16 cellular contexts compared by ENCODE assay signal in genomic region chr9:96858018-96858573, GRCh38. TPM values are rescaled to one million over a fixed set of nuclear protein-coding genes. Genes with fewer than 3 reads are reported as not detected.
DNase-seq lines count a peak whose midpoint lies in the region; FAIRE-seq and TF ChIP-seq lines count a peak whose summit lies in the region.
"Had no signal": no experiment of that assay in that cellular context is flagged by ENCODE, and none has a peak within 500 bp of the region (broad histone marks: within the 10 kb centered on the region; RNA-seq: fewer than 3 reads in every experiment).

No MANE protein-coding gene starts in this region.

- CTCF ChIA-PET in RWPE1 (lab: Yijun Ruan, JAX) (interaction anchor here (0.7 to 2.7 kb wide), 3 partner anchors 14 to 529 kb away, joined by 4 to 17 read pairs (median 5); no protein-coding TSS in a partner anchor), endothelial cell of umbilical vein (lab: Charles Lee) (interaction anchor here (1.0 to 5.0 kb wide), 10 partner anchors 11 to 741 kb away, joined by 3 to 89 read pairs (median 19); no protein-coding TSS in a partner anchor)

- POLR2A ChIA-PET in RWPE1 (lab: Yijun Ruan, JAX; ENCODE audit: low non-redundant PET) = no interaction called here
- POLR2A ChIA-PET in endothelial cell of umbilical vein (lab: Charles Lee) = interaction anchor here (0.6 kb wide), 1 partner anchor 389 kb away, joined by 6 read pairs; no protein-coding TSS in a partner anchor

- no peaks in the 10 kb centered on the region for H3K9me1 ChIP-seq in endothelial cell of umbilical vein (replicated peaks; ENCODE audit: control insufficient read depth, extremely low read depth, insufficient read depth, low read length)

- no peak overlapping the region for H3K4me3 Mint-ChIP-seq in activated T-cell treated with anti-CD3 and anti-CD28 coated beads, Interleukin-2, amount 50 U/mL, for 24 hours
- H3K4me3 Mint-ChIP-seq in type B pancreatic cell = no peak overlapping the region
- H3K4me3 Mint-ChIP-seq: immature natural killer cell; stimulated activated naive CD8-positive, alpha-beta T cell treated with anti-CD3 and anti-CD28 coated beads, Interleukin-15, Interleukin-2, amounts not matched to agents 100 ng/mL and 50 ng/mL, for 24 hours had no signal

- H3K27ac Mint-ChIP-seq in activated T-cell treated with anti-CD3 and anti-CD28 coated beads, Interleukin-2, amount 50 U/mL, for 24 hours = peak overlapping the region; percentile 26
- H3K27ac Mint-ChIP-seq in type B pancreatic cell = peak overlapping the region; percentile 2
- H3K27ac Mint-ChIP-seq: stimulated activated naive CD8-positive, alpha-beta T cell treated with anti-CD3 and anti-CD28 coated beads, Interleukin-15, Interleukin-2, amounts not matched to agents 100 ng/mL and 50 ng/mL, for 24 hours had no signal

- peaks cover 9% of the 10 kb centered on the region for H3K36me3 Mint-ChIP-seq in activated T-cell treated with anti-CD3 and anti-CD28 coated beads, Interleukin-2, amount 50 U/mL, for 24 hours (ENCODE audit: low read depth)
- H3K36me3 Mint-ChIP-seq in type B pancreatic cell = peaks cover 3% of the 10 kb centered on the region

- H4K20me1 ChIP-seq in endothelial cell of umbilical vein (replicated peaks; ENCODE audit: control insufficient read depth, extremely low read depth, insufficient read depth, low read length) (no peaks in the 10 kb centered on the region), Karpas-422 (ENCODE audit: insufficient read depth, low read depth, low read length) (no peaks in the 10 kb centered on the region)

- H3K9me3 Mint-ChIP-seq in activated T-cell treated with anti-CD3 and anti-CD28 coated beads, Interleukin-2, amount 50 U/mL, for 24 hours = no peaks in the 10 kb centered on the region
- no peaks in the 10 kb centered on the region for H3K9me3 Mint-ChIP-seq in type B pancreatic cell
- H3K9me3 Mint-ChIP-seq: immature natural killer cell; stimulated activated naive CD8-positive, alpha-beta T cell treated with anti-CD3 and anti-CD28 coated beads, Interleukin-15, Interleukin-2, amounts not matched to agents 100 ng/mL and 50 ng/mL, for 24 hours had no signal

- no peaks in the 10 kb centered on the region for H3K9me3 ChIP-seq in endothelial cell of umbilical vein (replicated peaks; ENCODE audit: control insufficient read depth, insufficient read depth, low read length)
- H3K9me3 ChIP-seq in Karpas-422 (ENCODE audit: low read length) = no peaks in the 10 kb centered on the region
- H3K9me3 ChIP-seq: ascending aorta, esophagus squamous epithelium had no signal

- peak overlapping the region; percentile 45; the same call in 1 of the 2 replicates for H3K27ac ChIP-seq in RWPE1
- no peak overlapping the region for H3K27ac ChIP-seq in endothelial cell of umbilical vein (ENCODE audit: insufficient read depth, low read depth, low read length)
- H3K27ac ChIP-seq in Karpas-422 (ENCODE audit: low read length) = no peak overlapping the region
- H3K27ac ChIP-seq: ascending aorta, esophagus squamous epithelium had no signal

- dilution Hi-C loops in endothelial cell of umbilical vein (cut with MboI; ENCODE audit: extremely low pct_ligation_motif_present, low sequenced_read_pairs) = no loop called here

- no peak overlapping the region for H3K9ac ChIP-seq in endothelial cell of umbilical vein (replicated peaks; ENCODE audit: extremely low read depth, insufficient read depth, low read length)
- H3K9ac ChIP-seq in Karpas-422 (ENCODE audit: low read length) = no peak overlapping the region

- H2AFZ ChIP-seq in endothelial cell of umbilical vein (ENCODE audit: low read depth, low read length) (no peak overlapping the region), Karpas-422 (ENCODE audit: low read length) (no peak overlapping the region)

- no peaks in the 10 kb centered on the region for H3K36me3 ChIP-seq in endothelial cell of umbilical vein (ENCODE audit: control insufficient read depth in 2 of 2, extremely low read depth in 1 of 2, insufficient read depth in 2 of 2, low read length in 2 of 2)
- no peaks in the 10 kb centered on the region for H3K36me3 ChIP-seq in Karpas-422 (ENCODE audit: insufficient read depth, low read length)
- H3K36me3 ChIP-seq: ascending aorta, esophagus squamous epithelium had no signal

- H3K4me1 ChIP-seq in endothelial cell of umbilical vein (ENCODE audit: control insufficient read depth, extremely low read depth, insufficient read depth, low read length) (peaks cover 10% of the 10 kb centered on the region), Karpas-422 (ENCODE audit: low read length) (peaks cover 14% of the 10 kb centered on the region)

- H3K27me3 Mint-ChIP-seq in activated T-cell treated with anti-CD3 and anti-CD28 coated beads, Interleukin-2, amount 50 U/mL, for 24 hours = peaks cover 15% of the 10 kb centered on the region
- H3K27me3 Mint-ChIP-seq in type B pancreatic cell = no peaks in the 10 kb centered on the region

- no peak for TF ChIP-seq POLR2A in endothelial cell of umbilical vein (IDR thresholded peaks at IDR 0.05; ENCODE audit: low read depth, low read length)

- no peak overlapping the region for H3K4me2 ChIP-seq in endothelial cell of umbilical vein (ENCODE audit: insufficient read depth, low read length)
- no peak overlapping the region for H3K4me2 ChIP-seq in Karpas-422 (ENCODE audit: low read depth, low read length, poor library complexity, severe bottlenecking)

- H3K4me1 Mint-ChIP-seq in activated T-cell treated with anti-CD3 and anti-CD28 coated beads, Interleukin-2, amount 50 U/mL, for 24 hours (ENCODE audit: low read depth) = peaks cover 32% of the 10 kb centered on the region
- H3K4me1 Mint-ChIP-seq in type B pancreatic cell (ENCODE audit: unreplicated experiment) = peaks cover 29% of the 10 kb centered on the region

- H3K79me2 ChIP-seq in endothelial cell of umbilical vein (ENCODE audit: control insufficient read depth, insufficient read depth, low read length) (peaks cover 4% of the 10 kb centered on the region), Karpas-422 (ENCODE audit: low read length) (peaks cover 12% of the 10 kb centered on the region)

- no TSS peak for BruUV-seq in endothelial cell of umbilical vein (replicated peaks; lab: Mats Ljungman, UMichigan)

- no peak for FAIRE-seq in endothelial cell of umbilical vein (lab: Jason Lieb, UNC)

- H3K4me3 ChIP-seq in endothelial cell of umbilical vein (replicated peaks in 1 of 3; ENCODE audit: insufficient read depth in 1 of 3, low read depth in 1 of 3, low read length in 3 of 3) (no peak overlapping the region), Karpas-422 (ENCODE audit: low read length) (no peak overlapping the region)
- H3K4me3 ChIP-seq: ascending aorta, esophagus squamous epithelium had no signal

- intact Hi-C loops in endothelial cell of umbilical vein (cut with micrococcal nuclease) = loop anchor here (5.0 kb wide), 4 partner anchors 364 to 759 kb away; no protein-coding TSS in a partner anchor

- no peaks in the 10 kb centered on the region for H3K9me2 ChIP-seq in Karpas-422 (replicated peaks; ENCODE audit: insufficient read depth, low read length)

- H3K27me3 ChIP-seq in endothelial cell of umbilical vein (ENCODE audit: control insufficient read depth in 2 of 2, insufficient read depth in 2 of 2, low read length in 2 of 2) (peaks cover 0 to 2% of the 10 kb centered on the region in 2 experiments), Karpas-422 (ENCODE audit: low read length) (no peaks in the 10 kb centered on the region)
- H3K27me3 ChIP-seq: ascending aorta, esophagus squamous epithelium had no signal

- no peak for DNase-seq in activated T-cell treated with anti-CD3 and anti-CD28 coated beads, Interleukin-2, amount 50 U/mL, for 24 hours
- DNase-seq in activated T-cell treated with anti-CD3 and anti-CD28 coated beads, Interleukin-2, amount 50 U/mL, for 1 hour = no peak
- peak; percentile 78 for DNase-seq in RWPE1 (ENCODE audit: low spot score)
- DNase-seq in endothelial cell of umbilical vein (ENCODE audit: low read depth, low spot score) = no peak
- DNase-seq in type B pancreatic cell (ENCODE audit: extremely low spot score, unreplicated experiment) = no peak
- no peak for DNase-seq in DMS 273 (lab: John Stamatoyannopoulos, UW; ENCODE audit: unreplicated experiment)
- DNase-seq in GOT3 (lab: John Stamatoyannopoulos, UW) = no peak
- DNase-seq in Karpas-422 = no peak
- DNase-seq: activated CD8-positive, alpha-beta memory T cell treated with anti-CD3 and anti-CD28 coated beads, Interleukin-2, amount 50 U/mL, for 4 hours; esophagus squamous epithelium; immature natural killer cell; NCI-H1417 treated with DMSO at 0.1 percent for 48 hours; stimulated activated CD4-positive, alpha-beta T cell treated with anti-CD3 and anti-CD28 coated beads, Interleukin-1b, Interleukin-23, amount 100 ng/mL, for 48 hours; T-helper 9 cell had no signal

- TF ChIP-seq CTCF in RWPE1 (conservative IDR thresholded peaks at IDR 0.05; ENCODE audit: low read depth) (no peak), endothelial cell of umbilical vein (IDR thresholded peaks at IDR 0.05; ENCODE audit: extremely low read depth in 1 of 2, insufficient read depth in 1 of 2, low read depth in 1 of 2, low read length in 2 of 2) (no peak), type B pancreatic cell (conservative IDR thresholded peaks at IDR 0.05) (no peak)

TF ChIP-seq in endothelial cell of umbilical vein, 7 proteins besides CTCF, POLR2A, EP300 and RAD21 (continues in another document):
- TF ChIP-seq POLR2AphosphoS5 (IDR thresholded peaks at IDR 0.05; ENCODE audit: insufficient read depth, low read depth, low read length) = no peak
- no peak for TF ChIP-seq MYC (IDR thresholded peaks at IDR 0.05; ENCODE audit: low read depth, low read length)
- TF ChIP-seq MAX (IDR thresholded peaks at IDR 0.05; ENCODE audit: insufficient read depth, insufficient read length) = no peak
- no peak for TF ChIP-seq FOS (IDR thresholded peaks at IDR 0.05; ENCODE audit: borderline replicate concordance, insufficient read depth, low read length)
- TF ChIP-seq JUN (IDR thresholded peaks at IDR 0.05; ENCODE audit: borderline replicate concordance, insufficient read depth, insufficient read length, low read depth) = no peak
- no peak for TF ChIP-seq EZH2 (IDR thresholded peaks at IDR 0.05; ENCODE audit: borderline replicate concordance, low read depth, low read length, severe bottlenecking)

RNA-seq across cellular contexts. Expression of gene ZNF782, which starts 3.8 kb away (rescaled TPM):
- total RNA-seq in endothelial cell of umbilical vein (3.6 and 4.4 TPM in 2 replicates), type B pancreatic cell (ENCODE audit: low replicate concordance) (5.3 and 5.4 TPM in 2 replicates)
- polyA plus RNA-seq in endothelial cell of umbilical vein = 0.62 and 0.97 TPM in 2 replicates
- 1.1 and 1.3 TPM in 2 replicates for polyA plus RNA-seq in endothelial cell of umbilical vein (2011; cell fraction: cytosol; rRNA removed)
- 5.5 and 8.9 TPM in 2 replicates for polyA plus RNA-seq in endothelial cell of umbilical vein (2011; cell fraction: nucleus; rRNA removed)
- 1.7 and 2.0 TPM in 2 replicates for polyA plus RNA-seq in endothelial cell of umbilical vein (2012)
- polyA minus RNA-seq in endothelial cell of umbilical vein = 2.4 and 2.6 TPM in 2 replicates
- polyA minus RNA-seq in endothelial cell of umbilical vein (2011; cell fraction: cytosol; rRNA and poly(A)+ RNA removed) = 7.5 TPM
- polyA minus RNA-seq in endothelial cell of umbilical vein (2011; cell fraction: nucleus; rRNA and poly(A)+ RNA removed) = 10.0 and 13.7 TPM in 2 replicates
- 8.9 and 11.0 TPM in 2 replicates for total RNA-seq in Karpas-422 (2014; rRNA removed; shearing (Covaris generic); ENCODE audit: low replicate concordance)
